2 cellular contexts compared by ENCODE assay signal in genomic region chr6:125163811-125164210, GRCh38.
TF ChIP-seq lines count a peak whose summit lies in the region.

No MANE protein-coding gene starts in this region.

TF ChIP-seq in IMR-90, 13 proteins besides CTCF, POLR2A, EP300 and RAD21:
- TF ChIP-seq FOS (IDR thresholded peaks at IDR 0.05; ENCODE audit: low read depth, low read length) (no peak), CEBPB (IDR thresholded peaks at IDR 0.05; ENCODE audit: low read depth, low read length) (0 out of 2 replicates have a peak, but pooled peaks have one; percentile 2)
TF ChIP-seq in IMR-90: peak in this region for 1.

TF ChIP-seq in K562, 482 proteins besides CTCF, POLR2A, EP300 and RAD21:
- TF ChIP-seq TRIM24 (IDR thresholded peaks at IDR 0.05) (peak; percentile 56 to 84; a peak in 2 of 4 replicates), PKNOX1 (IDR thresholded peaks at IDR 0.05) (0 out of 2 replicates have a peak, but pooled peaks have one; percentile 11), SP2 (IDR thresholded peaks at IDR 0.05; ENCODE audit: extremely low read depth, low read depth, low read length, poor library complexity, severe bottlenecking) (no peak), CEBPG (CRISPR knock-in tag; IDR thresholded peaks at IDR 0.05) (no peak), CEBPG (tag; conservative IDR thresholded peaks at IDR 0.05 in 1 of 2, IDR thresholded peaks at IDR 0.05 in 1 of 2) (peak in 1 of 2 experiments; percentile 82; a peak in 2 of 4 replicates)
